ENCODE assay signal across 17 cellular contexts in genomic region chr16:58032710-58033293, GRCh38. TPM values are rescaled to one million over a fixed set of nuclear protein-coding genes. Genes with fewer than 3 reads are reported as not detected.
DNase-seq lines count a peak whose midpoint lies in the region; ATAC-seq and TF ChIP-seq lines count a peak whose summit lies in the region.
"Had no signal": no experiment of that assay in that cellular context is flagged by ENCODE, and none has a peak within 500 bp of the region (broad histone marks: within the 10 kb centered on the region; RNA-seq: fewer than 3 reads in every experiment).

No MANE protein-coding gene starts in this region.

- H3K36me3 Mint-ChIP-seq in GM23338 (ENCODE audit: low read depth): peaks cover 19% of the 10 kb centered on the region
- H3K36me3 Mint-ChIP-seq in naive thymus-derived CD8-positive, alpha-beta T cell: no peaks in the 10 kb centered on the region

- H3F3A ChIP-seq in GM23338 (replicated peaks; ENCODE audit: low read depth): 0 out of 2 replicates have a peak, but pooled peaks cover 2% of the 10 kb centered on the region

- peaks cover 37% of the 10 kb centered on the region for H3K4me1 Mint-ChIP-seq in GM23338
- peaks cover 0 to 2% (median 1%) of the 10 kb centered on the region in 4 donors for H3K4me1 Mint-ChIP-seq in naive thymus-derived CD8-positive, alpha-beta T cell
- H3K4me1 Mint-ChIP-seq: activated T-helper 17 cell treated with anti-CD3 and anti-CD28 coated beads, Interleukin-2, amount 50 U/mL, for 72 hours; central memory CD8-positive, alpha-beta T cell had no signal

- H3K9me2 ChIP-seq in GM23338 (ENCODE audit: insufficient read depth): no peaks in the 10 kb centered on the region

- H3K27me3 ChIP-seq in GM23338 (ENCODE audit: insufficient read depth): no peaks in the 10 kb centered on the region
- no peaks in the 10 kb centered on the region for H3K27me3 ChIP-seq in adrenal gland
- no peaks in the 10 kb centered on the region for H3K27me3 ChIP-seq in right cardiac atrium (ENCODE audit: control insufficient read depth, insufficient read depth)
- H3K27me3 ChIP-seq: esophagus muscularis mucosa had no signal

- no peak overlapping the region for H3K4me3 Mint-ChIP-seq in GM23338
- H3K4me3 Mint-ChIP-seq in naive thymus-derived CD8-positive, alpha-beta T cell: no peak overlapping the region
- H3K4me3 Mint-ChIP-seq: activated T-helper 17 cell treated with anti-CD3 and anti-CD28 coated beads, Interleukin-2, amount 50 U/mL, for 72 hours; central memory CD8-positive, alpha-beta T cell had no signal

- POLR2A ChIA-PET in naive thymus-derived CD8-positive, alpha-beta T cell (lab: Charles Lee): no interaction called here

- intact Hi-C loops in adrenal gland (cut with DNase I) (no loop called here), right cardiac atrium (cut with DNase I) (loop anchor here in 1 of 4 donors (5.0 kb wide), 1 partner anchor 79 kb away; no protein-coding TSS in a partner anchor), posterior cingulate gyrus (cut with DNase I) (no loop called here)

- TF ChIP-seq POLR2A in adrenal gland (IDR thresholded peaks at IDR 0.05): no peak

- H3K27ac ChIP-seq in GM23338 (ENCODE audit: low read depth) (no peak overlapping the region), adrenal gland (peak overlapping the region in 1 of 5 donors; percentile 26), right cardiac atrium (ENCODE audit: low read length) (peak overlapping the region; percentile 58)
- H3K27ac ChIP-seq: BLaER1, SK-N-MC had no signal

- H4K20me1 ChIP-seq in GM23338 (replicated peaks; ENCODE audit: insufficient read depth): peaks cover 2% of the 10 kb centered on the region; the same call in 1 of the 2 replicates

- DNase-seq in GM23338 (ENCODE audit: low spot score): no peak
- DNase-seq in adrenal gland: peak; percentile 58 to 76 (median 71)
- DNase-seq in right cardiac atrium: peak; percentile 60 to 92 (median 87)
- peak; percentile 40 to 92 (median 63) for DNase-seq in posterior cingulate gyrus
- no peak for DNase-seq in GM13976 (ENCODE audit: low spot score)
- no peak for DNase-seq in NCI-H1048 (lab: John Stamatoyannopoulos, UW)
- DNase-seq in naive thymus-derived CD8-positive, alpha-beta T cell: no peak
- DNase-seq in NAMALWA (ENCODE audit: low spot score): no peak
- DNase-seq: activated CD4-positive, alpha-beta T cell treated with anti-CD3 and anti-CD28 coated beads for 4 hours; GF-D8; MV-4-11; NCI-H524 treated with DMSO at 0.1 percent for 48 hours had no signal

- no peak overlapping the region for H3K4me3 ChIP-seq in GM23338
- no peak overlapping the region for H3K4me3 ChIP-seq in adrenal gland
- no peak overlapping the region for H3K4me3 ChIP-seq in right cardiac atrium (ENCODE audit: low read length)
- H3K4me3 ChIP-seq: BLaER1, esophagus muscularis mucosa, SK-N-MC had no signal

- H3K79me2 ChIP-seq in GM23338 (replicated peaks; ENCODE audit: insufficient read depth): peaks cover 40% of the 10 kb centered on the region

- no peak overlapping the region for H2AFZ ChIP-seq in GM23338

- TF ChIP-seq CTCF in GM23338 (conservative IDR thresholded peaks at IDR 0.05; ENCODE audit: low read depth in 2 of 2): no peak
- TF ChIP-seq CTCF in adrenal gland (IDR thresholded peaks at IDR 0.05): no peak
- no peak for TF ChIP-seq CTCF in GM13976 (IDR thresholded peaks at IDR 0.05; ENCODE audit: borderline replicate concordance, control extremely low read depth, extremely low read depth, insufficient read depth, missing control alignments)

- H3K36me3 ChIP-seq in GM23338 (ENCODE audit: insufficient read depth): no peaks in the 10 kb centered on the region
- H3K36me3 ChIP-seq in adrenal gland (replicated peaks in 1 of 2): no peaks in the 10 kb centered on the region
- H3K36me3 ChIP-seq: BLaER1 had no signal

- in situ Hi-C loops in GM13976 (cut with MboI; ENCODE audit: low sequenced_read_pairs, unreplicated experiment): no loop called here

- peaks cover 4% of the 10 kb centered on the region; the same call in 1 of the 3 replicates for H3K9me3 Mint-ChIP-seq in GM23338
- no peaks in the 10 kb centered on the region for H3K9me3 Mint-ChIP-seq in naive thymus-derived CD8-positive, alpha-beta T cell
- H3K9me3 Mint-ChIP-seq: activated T-helper 17 cell treated with anti-CD3 and anti-CD28 coated beads, Interleukin-2, amount 50 U/mL, for 72 hours; central memory CD8-positive, alpha-beta T cell had no signal

- ATAC-seq in GM23338 (no peak; the same call in 2 of the 3 replicates), right cardiac atrium (peak; percentile 73 to 75)
- ATAC-seq in naive thymus-derived CD8-positive, alpha-beta T cell: no peak
- ATAC-seq: activated T-helper 17 cell treated with anti-CD3 and anti-CD28 coated beads, Interleukin-2, amount 50 U/mL, for 72 hours had no signal

- peaks cover 24% of the 10 kb centered on the region for H3K4me1 ChIP-seq in GM23338 (ENCODE audit: insufficient read depth)
- peaks cover 0 to 32% of the 10 kb centered on the region in 2 donors for H3K4me1 ChIP-seq in adrenal gland (replicated peaks in 1 of 2)
- H3K4me1 ChIP-seq in right cardiac atrium (ENCODE audit: control insufficient read depth, insufficient read depth, low read length): peaks cover 41% of the 10 kb centered on the region

- peaks cover 8% of the 10 kb centered on the region for H3K27me3 Mint-ChIP-seq in GM23338 (ENCODE audit: insufficient read depth, low read depth, poor library complexity)
- peaks cover 0 to 13% (median 8%) of the 10 kb centered on the region in 5 donors for H3K27me3 Mint-ChIP-seq in naive thymus-derived CD8-positive, alpha-beta T cell
- H3K27me3 Mint-ChIP-seq: activated T-helper 17 cell treated with anti-CD3 and anti-CD28 coated beads, Interleukin-2, amount 50 U/mL, for 72 hours had no signal

- H3K9me3 ChIP-seq in adrenal gland (replicated peaks in 1 of 3) (no peaks in the 10 kb centered on the region), right cardiac atrium (ENCODE audit: control insufficient read depth, low read length) (no peaks in the 10 kb centered on the region)
- H3K9me3 ChIP-seq: BLaER1, esophagus muscularis mucosa had no signal

- 21 to 35% (median 23%) methylated on average over 4 to 15 of the region's 15 CpGs; no CpG with 5 or more reads in 1 of the 4 donors for WGBS in adrenal gland, 4 donors
- WGBS in right cardiac atrium: 15% methylated on average over 15 of the region's 15 CpGs

- H3K27ac Mint-ChIP-seq in GM23338: no peak overlapping the region
- no peak overlapping the region for H3K27ac Mint-ChIP-seq in naive thymus-derived CD8-positive, alpha-beta T cell
- H3K27ac Mint-ChIP-seq: activated T-helper 17 cell treated with anti-CD3 and anti-CD28 coated beads, Interleukin-2, amount 50 U/mL, for 72 hours had no signal

- 0 out of 2 replicates have a peak overlapping the region, but pooled peaks have one; percentile 32 for H3K4me2 ChIP-seq in GM23338

TF ChIP-seq in GM23338, 12 proteins besides CTCF, POLR2A, EP300 and RAD21 (continues in another document):
- TF ChIP-seq ETS1 (IDR thresholded peaks at IDR 0.05): no peak
- TF ChIP-seq JUNB (IDR thresholded peaks at IDR 0.05; ENCODE audit: unreplicated experiment): no peak
- no peak for TF ChIP-seq EZH2phosphoT487 (IDR thresholded peaks at IDR 0.05; ENCODE audit: unreplicated experiment)

RNA-seq across cellular contexts. Expression of gene MMP15, which starts 7.2 kb away (rescaled TPM):
- 72.4 and 79.1 TPM in 2 replicates for total RNA-seq in GM23338 (2014; rRNA removed; shearing (Covaris generic))
- polyA plus RNA-seq in GM23338 (2016; fragmentation: Nextera tagmentation; extraction: Ambion mirVana): 10.9 and 11.5 TPM in 2 replicates
- total RNA-seq in adrenal gland: 10 to 100 TPM in 3 of 8 donors, 1 to 10 TPM in 5; 5.3 to 11.4 (median 7.2) TPM
- 1 to 10 TPM; 2.5 to 8.6 (median 7.0) TPM for polyA plus RNA-seq in adrenal gland
- 10 to 100 TPM; 51.2 to 72.6 (median 64.8) TPM for total RNA-seq in right cardiac atrium
- 41.2 TPM for polyA plus RNA-seq in right cardiac atrium
- under 1 TPM; 0.25 to 0.36 TPM for total RNA-seq in naive thymus-derived CD8-positive, alpha-beta T cell
- polyA plus RNA-seq in naive thymus-derived CD8-positive, alpha-beta T cell: under 1 TPM in 1 of 3 donors, not detected in 2; 0.06 TPM

RNA-seq across cellular contexts. Expression of gene USB1, which starts 31.6 kb away (rescaled TPM):
- 102 and 118 TPM in 2 replicates for total RNA-seq in GM23338 (2014; rRNA removed; shearing (Covaris generic))
- polyA plus RNA-seq in GM23338 (2016; fragmentation: Nextera tagmentation; extraction: Ambion mirVana) (67.1 and 79.6 TPM in 2 replicates), adrenal gland (10 to 100 TPM; 26.9 to 38.6 (median 37.2) TPM), right cardiac atrium (25.9 TPM)
- total RNA-seq in adrenal gland (100 to 1,000 TPM in 1 of 8 donors, 10 to 100 TPM in 7; 38.7 to 273 (median 54.6) TPM), right cardiac atrium (10 to 100 TPM; 24.5 to 35.3 (median 29.3) TPM)
- 10 to 100 TPM; 30.2 to 31.4 TPM for total RNA-seq in naive thymus-derived CD8-positive, alpha-beta T cell
- 10 to 100 TPM; 31.1 to 36.4 (median 32.8) TPM for polyA plus RNA-seq in naive thymus-derived CD8-positive, alpha-beta T cell

RNA-seq across cellular contexts. Expression of gene ZNF319, which starts 32.3 kb away (rescaled TPM):
- 4.3 and 10.0 TPM in 2 replicates for total RNA-seq in GM23338 (2014; rRNA removed; shearing (Covaris generic))
- polyA plus RNA-seq in GM23338 (2016; fragmentation: Nextera tagmentation; extraction: Ambion mirVana) (1.4 and 1.7 TPM in 2 replicates), adrenal gland (1 to 10 TPM; 3.2 to 5.0 (median 3.3) TPM), right cardiac atrium (6.3 TPM)
- total RNA-seq in adrenal gland (10 to 100 TPM in 6 of 8 donors, 1 to 10 TPM in 2; 5.6 to 17.9 (median 10.6) TPM), right cardiac atrium (1 to 10 TPM; 5.5 to 9.2 (median 7.9) TPM)
- 10 to 100 TPM; 20.2 to 21.6 TPM for total RNA-seq in naive thymus-derived CD8-positive, alpha-beta T cell
- 10 to 100 TPM in 1 of 3 donors, 1 to 10 TPM in 2; 3.7 to 10.7 (median 6.0) TPM for polyA plus RNA-seq in naive thymus-derived CD8-positive, alpha-beta T cell

Comparison
In these comparisons a context has a peak if more than half of its experiments do, and no peak if none do; other contexts are left out.
1. ATAC-seq: peak in right cardiac atrium (2 of 2); none in GM23338 (single experiment) and naive thymus-derived CD8-positive, alpha-beta T cell (0 of 2).
2. DNase-seq: peak in adrenal gland (7 of 7), right cardiac atrium (3 of 3) and posterior cingulate gyrus (10 of 10); none in GM23338 (single experiment), GM13976 (single experiment), NCI-H1048 (single experiment), naive thymus-derived CD8-positive, alpha-beta T cell (0 of 10) and NAMALWA (single experiment).
3. RNA of gene MMP15, which starts 7.2 kb away (total RNA-seq): 72.4 to 79.1 TPM in GM23338, 51.2 to 72.6 TPM in right cardiac atrium and 5.3 to 11.4 TPM in adrenal gland; 0.25 to 0.36 TPM in naive thymus-derived CD8-positive, alpha-beta T cell; every median in the first group is over 4 times any median in the second.